ENCODE assay signal across 9 cellular contexts in the genomic region with DNA sequence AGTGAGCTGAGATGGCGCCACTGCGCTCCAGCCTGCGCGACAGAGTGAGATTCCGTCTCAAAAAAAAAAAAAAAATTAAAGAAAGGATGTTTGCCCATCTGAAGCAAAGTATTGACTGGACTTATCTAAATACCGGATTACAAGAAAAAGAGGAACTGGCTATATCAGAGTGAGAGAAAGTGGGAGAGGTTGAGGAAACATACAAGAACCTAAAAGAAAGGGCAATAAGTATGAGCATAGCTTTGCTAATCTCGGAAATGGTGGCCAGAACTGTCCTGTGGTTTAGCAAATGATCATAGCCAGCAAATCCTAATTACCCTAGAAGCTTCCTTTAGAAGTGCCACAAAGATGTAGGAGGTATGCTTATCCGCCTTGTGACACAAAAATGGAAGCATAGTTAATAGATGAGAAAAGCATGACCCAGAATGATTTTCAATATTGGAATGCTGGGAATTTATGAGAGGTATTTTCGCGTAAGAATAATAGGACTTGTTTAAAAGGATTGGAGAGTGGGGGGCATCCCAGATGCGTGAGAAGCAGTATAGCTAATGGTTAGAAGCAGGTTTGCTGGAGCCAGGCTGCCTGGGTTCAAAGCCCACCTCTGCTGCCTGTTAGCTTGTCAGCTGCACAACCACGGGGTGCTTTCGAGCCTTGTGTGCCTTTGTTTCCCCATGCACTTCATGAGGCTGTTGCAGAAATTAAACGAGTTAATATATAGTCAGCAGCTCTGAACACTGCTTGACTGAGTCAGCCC. TPM values are rescaled to one million over a fixed set of nuclear protein-coding genes. Genes with fewer than 3 reads are reported as not detected.
DNase-seq lines count a peak whose midpoint lies in the region; ATAC-seq, FAIRE-seq and TF ChIP-seq lines count a peak whose summit lies in the region.
"Had no signal": no experiment of that assay in that cellular context is flagged by ENCODE, and none has a peak within 500 bp of the region (broad histone marks: within the 10 kb centered on the region; RNA-seq: fewer than 3 reads in every experiment).

No MANE protein-coding gene starts in this region.

- H3K4me1 ChIP-seq in K562 (replicated peaks in 1 of 2; ENCODE audit: control insufficient read depth in 2 of 2, insufficient read depth in 2 of 2, low read length in 2 of 2) = peaks cover 22 to 31% of the 10 kb centered on the region in 2 experiments
- peaks cover 8% of the 10 kb centered on the region in 2 donors for H3K4me1 ChIP-seq in lung (ENCODE audit: control insufficient read depth in 2 of 2, insufficient read depth in 2 of 2, low read length in 2 of 2)
- H3K4me1 ChIP-seq in uterus = peaks cover 4 to 13% of the 10 kb centered on the region in 2 donors

- ATAC-seq in K562 (no peak), lung (ENCODE audit: insufficient read depth, low FRiP score) (no peak), GM21576 (IDR thresholded peaks at IDR 0.05; ENCODE audit: unreplicated experiment) (no peak), GM19452 (IDR thresholded peaks at IDR 0.05; ENCODE audit: unreplicated experiment) (no peak)

- H3K27me3 ChIP-seq in MG63 (no peaks in the 10 kb centered on the region), K562 (ENCODE audit: control insufficient read depth in 2 of 2, insufficient read depth in 2 of 2, low read length in 2 of 2) (no peaks in the 10 kb centered on the region), lung (ENCODE audit: control insufficient read depth, insufficient read depth) (no peaks in the 10 kb centered on the region), uterus (no peaks in the 10 kb centered on the region)

- H3K27ac ChIP-seq in K562 (ENCODE audit: extremely low read depth, low read depth, low read length) = peak overlapping the region; percentile 93
- peak overlapping the region; percentile 91 to 98 for H3K27ac ChIP-seq in lung (ENCODE audit: low read depth in 1 of 2, low read length in 1 of 2)
- peak overlapping the region; percentile 84 to 90 for H3K27ac ChIP-seq in uterus

- peak overlapping the region; percentile 97 to 99 for H3K9ac ChIP-seq in K562 (ENCODE audit: insufficient read depth in 1 of 2, low read depth in 2 of 2, low read length in 2 of 2)

- no peaks in the 10 kb centered on the region for H3K9me1 ChIP-seq in K562 (ENCODE audit: control insufficient read depth, insufficient read depth, low read length)

- CTCF ChIA-PET in K562 (lab: Yijun Ruan, JAX; ENCODE audit: low intra/inter-chr PET ratio) = no interaction called here

- H3K4me3 ChIP-seq in MG63 (peak overlapping the region; percentile 97), K562 (peak overlapping the region; percentile 94), lung (peak overlapping the region; percentile 98), uterus (peak overlapping the region; percentile 78 to 97)

- peaks cover 50% of the 10 kb centered on the region for H3K79me2 ChIP-seq in K562 (ENCODE audit: control insufficient read depth, insufficient read depth, low read length)

- no TSS peak for BruUV-seq in K562 (replicated peaks; lab: Mats Ljungman, UMichigan)

- TF ChIP-seq RAD21 in K562 (CRISPR knock-in tag; conservative IDR thresholded peaks at IDR 0.05 in 1 of 2, IDR thresholded peaks at IDR 0.05 in 1 of 2) = no peak

- TF ChIP-seq EP300 in K562 (IDR thresholded peaks at IDR 0.05; ENCODE audit: low read length) = no peak

- FAIRE-seq in K562 (lab: Jason Lieb, UNC) = no peak
- no peak for FAIRE-seq in frontal cortex (lab: Jason Lieb, UNC)

- intact Hi-C loops in K562 (cut with micrococcal nuclease) = loop anchor here (5.0 kb wide), 1 partner anchor 55 kb away; a partner anchor contains a TSS
- intact Hi-C loops in uterus (cut with DNase I; ENCODE audit: low total_unique reads) = loop anchor here (10.0 kb wide), 1 partner anchor 68 kb away; a partner anchor contains a TSS

- peak overlapping the region; percentile 77; the same call in 1 of the 2 replicates for H2AFZ ChIP-seq in K562 (ENCODE audit: low read depth, low read length)

- TF ChIP-seq CTCF in K562 (IDR thresholded peaks at IDR 0.05 in 2 of 3, conservative IDR thresholded peaks at IDR 0.05 in 1 of 3; ENCODE audit: insufficient read depth in 2 of 3, low read depth in 1 of 3, low read length in 3 of 3) (no peak), lung (IDR thresholded peaks at IDR 0.05; ENCODE audit: control extremely low read depth, extremely low read depth) (no peak), uterus (IDR thresholded peaks at IDR 0.05) (no peak)

- peaks cover 22% of the 10 kb centered on the region; the same call in 1 of the 2 replicates for H4K20me1 ChIP-seq in K562 (replicated peaks; ENCODE audit: control insufficient read depth, insufficient read depth, low read length)

- peak overlapping the region; percentile 89 for H3K4me2 ChIP-seq in K562 (ENCODE audit: insufficient read depth, low read length)

- TF ChIP-seq POLR2A in K562 (conservative IDR thresholded peaks at IDR 0.05) (no peak), uterus (IDR thresholded peaks at IDR 0.05) (no peak)

- 45% methylated on average over 14 of the region's 14 CpGs for WGBS in K562 (ENCODE audit: insufficient coverage, low coverage, missing lambda C conversion rate)
- 63 to 65% methylated on average over 14 of the region's 14 CpGs for WGBS in lung, 2 donors

- in situ Hi-C loops in Caki2 (cut with HindIII; ENCODE audit: low pct_unique_long_range_greater_than_20kb, low sequenced_read_pairs) = loop anchor here (10.0 kb wide), 1 partner anchor 232 kb away; no protein-coding TSS in a partner anchor
- in situ Hi-C loops in K562 (cut with MboI) = loop anchor here (5.0 kb wide), 1 partner anchor 55 kb away; a partner anchor contains a TSS

- H3K36me3 ChIP-seq in MG63 (peaks cover 26% of the 10 kb centered on the region), K562 (ENCODE audit: control insufficient read depth, insufficient read depth, low read length) (peaks cover 27% of the 10 kb centered on the region; the same call in 2 of the 3 replicates), lung (ENCODE audit: control insufficient read depth in 2 of 2, insufficient read depth in 2 of 2, low read length in 2 of 2) (no peaks in the 10 kb centered on the region), uterus (no peaks in the 10 kb centered on the region)

- POLR2A ChIA-PET in K562 (lab: Yijun Ruan, JAX) = interaction anchor here (0.7 to 1.9 kb wide), 10 partner anchors 11 to 826 kb away, joined by 3 to 7 read pairs (median 4); no protein-coding TSS in a partner anchor

- H3K9me3 ChIP-seq in MG63 = peaks cover 2% of the 10 kb centered on the region; the same call in 1 of the 2 replicates
- H3K9me3 ChIP-seq in K562 (replicated peaks; ENCODE audit: control insufficient read depth, insufficient read depth, low read depth, low read length) = no peaks in the 10 kb centered on the region
- no peaks in the 10 kb centered on the region for H3K9me3 ChIP-seq in lung (ENCODE audit: control insufficient read depth in 2 of 2, insufficient read depth in 1 of 2, low read length in 1 of 2)
- no peaks in the 10 kb centered on the region for H3K9me3 ChIP-seq in uterus

- DNase-seq in Caki2 (ENCODE audit: low read depth) (peak; percentile 38), MG63 (no peak), K562 (ENCODE audit: extremely low read depth in 1 of 4, low spot score in 3 of 4) (no peak), lung (ENCODE audit: low spot score) (no peak), uterus (no peak), frontal cortex (ENCODE audit: low spot score in 2 of 2) (no peak)

RNA-seq across cellular contexts. Expression of a gene that starts 1.2 kb away (rescaled TPM):
- 58.9 and 80.1 TPM in 2 replicates for total RNA-seq in Caki2 (2014; rRNA removed; shearing (Covaris generic); ENCODE audit: low replicate concordance)
- 71.2 and 71.3 TPM in 2 replicates for total RNA-seq in MG63 (2014; rRNA removed; shearing (Covaris generic); ENCODE audit: low replicate concordance)
- 152 and 161 TPM in 2 replicates for total RNA-seq in K562 (2011; cell fraction: chromatin; rRNA removed; ENCODE audit: low replicate concordance)
- 89.4 and 92.6 TPM in 2 replicates for total RNA-seq in K562 (2011; cell fraction: nucleolus; rRNA removed)
- 101 and 119 TPM in 2 replicates for total RNA-seq in K562 (2011; cell fraction: nucleoplasm; rRNA removed)
- total RNA-seq in K562 (2014; rRNA removed) = 139 and 155 TPM in 2 replicates
- total RNA-seq in K562 (2014; rRNA removed; fragmentation: Illumina TruSeq; extraction: Trizol) = 147 and 176 TPM in 2 replicates
- 119 and 121 TPM in 2 replicates for total RNA-seq in K562 (2015; rRNA removed; fragmentation: Illumina TruSeq; extraction: Trizol)
- total RNA-seq in K562 (2021) = 113 and 128 TPM in 2 replicates
- 63.2 and 79.0 TPM in 2 replicates for polyA plus RNA-seq in K562 (2011; rRNA removed)
- 23.3 and 31.7 TPM in 2 replicates for polyA plus RNA-seq in K562 (2011; cell fraction: cytosol; rRNA removed)
- polyA plus RNA-seq in K562 (2011; cell fraction: nucleus; rRNA removed) = 66.4 and 72.5 TPM in 2 replicates
- 54.3 and 75.5 TPM in 2 replicates for polyA plus RNA-seq in K562 (2012)
- 102 and 118 TPM in 2 replicates for polyA plus RNA-seq in K562 (2014; fragmentation: Illumina TruSeq; extraction: Trizol)
- polyA plus RNA-seq in K562 (2014; fragmentation: Nextera tagmentation; extraction: Ambion mirVana) = 100 to 1,000 TPM in 1 of 2 experiments, 10 to 100 TPM in 1; 88.2 to 128 TPM
- polyA plus RNA-seq in K562 (2014; rRNA removed) = 135 TPM in 2 replicates
- 51.2 and 60.2 TPM in 2 replicates for polyA minus RNA-seq in K562 (2011; rRNA and poly(A)+ RNA removed)
- polyA minus RNA-seq in K562 (2011; cell fraction: cytosol; rRNA and poly(A)+ RNA removed) = 24.7 and 30.6 TPM in 2 replicates
- polyA minus RNA-seq in K562 (2011; cell fraction: nucleus; rRNA and poly(A)+ RNA removed) = 42.3 and 61.3 TPM in 2 replicates
- 10 to 100 TPM; 36.5 to 43.6 TPM for total RNA-seq in lung
- polyA plus RNA-seq in lung = 10 to 100 TPM; 17.6 to 41.7 TPM
- total RNA-seq in uterus = 10 to 100 TPM; 10.5 to 49.0 (median 20.1) TPM
- total RNA-seq in frontal cortex = 21.6 TPM

RNA-seq across cellular contexts. Expression of a gene that starts 38.6 kb away (rescaled TPM):
- not detected in 2 replicates for total RNA-seq in Caki2 (2014; rRNA removed; shearing (Covaris generic); ENCODE audit: low replicate concordance)
- not detected in 2 replicates for total RNA-seq in MG63 (2014; rRNA removed; shearing (Covaris generic); ENCODE audit: low replicate concordance)
- not detected in 2 replicates for total RNA-seq in K562 (2011; cell fraction: chromatin; rRNA removed; ENCODE audit: low replicate concordance)
- not detected in 2 replicates for total RNA-seq in K562 (2011; cell fraction: nucleolus; rRNA removed)
- total RNA-seq in K562 (2011; cell fraction: nucleoplasm; rRNA removed) = not detected in 2 replicates
- total RNA-seq in K562 (2014; rRNA removed) (not detected in 2 replicates), K562 (2014; rRNA removed; fragmentation: Illumina TruSeq; extraction: Trizol) (not detected in 2 replicates), K562 (2015; rRNA removed; fragmentation: Illumina TruSeq; extraction: Trizol) (not detected in 2 replicates), K562 (2021) (not detected in 2 replicates), lung (under 1 TPM in 1 of 2 donors, not detected in 1; 0.18 TPM), uterus (not detected), frontal cortex (not detected)
- polyA plus RNA-seq in K562 (2011; rRNA removed) (not detected in 2 replicates), K562 (2014; fragmentation: Illumina TruSeq; extraction: Trizol) (not detected in 2 replicates), K562 (2014; fragmentation: Nextera tagmentation; extraction: Ambion mirVana) (not detected), K562 (2014; rRNA removed) (not detected in 2 replicates), lung (under 1 TPM; 0.05 to 0.08 TPM)
- polyA plus RNA-seq in K562 (2011; cell fraction: cytosol; rRNA removed) = 0.04 and 0.10 TPM in 2 replicates
- polyA plus RNA-seq in K562 (2011; cell fraction: nucleus; rRNA removed) = not detected in 2 replicates
- polyA plus RNA-seq in K562 (2012) = not detected in 2 replicates
- polyA minus RNA-seq in K562 (2011; rRNA and poly(A)+ RNA removed) = not detected in 2 replicates
- not detected in 2 replicates for polyA minus RNA-seq in K562 (2011; cell fraction: cytosol; rRNA and poly(A)+ RNA removed)
- polyA minus RNA-seq in K562 (2011; cell fraction: nucleus; rRNA and poly(A)+ RNA removed) = not detected in 2 replicates
- total RNA-seq: T-helper 1 cell treated with Interleukin-12 subunit alpha and Interleukin-12 subunit beta and Interleukin-4 antibody, amounts not matched to agents 30 ng/mL and 1 ng/mL, for 36 hours had no signal

RNA-seq across cellular contexts. Expression of a gene that starts 55.6 kb away (rescaled TPM):
- total RNA-seq in Caki2 (2014; rRNA removed; shearing (Covaris generic); ENCODE audit: low replicate concordance) = 8.3 and 15.3 TPM in 2 replicates
- total RNA-seq in MG63 (2014; rRNA removed; shearing (Covaris generic); ENCODE audit: low replicate concordance) = 11.1 and 13.4 TPM in 2 replicates
- 210 and 214 TPM in 2 replicates for total RNA-seq in K562 (2011; cell fraction: chromatin; rRNA removed; ENCODE audit: low replicate concordance)
- total RNA-seq in K562 (2011; cell fraction: nucleolus; rRNA removed) = 107 and 116 TPM in 2 replicates
- 149 and 184 TPM in 2 replicates for total RNA-seq in K562 (2011; cell fraction: nucleoplasm; rRNA removed)
- total RNA-seq in K562 (2014; rRNA removed) (48.4 and 61.7 TPM in 2 replicates), K562 (2014; rRNA removed; fragmentation: Illumina TruSeq; extraction: Trizol) (28.3 and 28.6 TPM in 2 replicates), K562 (2015; rRNA removed; fragmentation: Illumina TruSeq; extraction: Trizol) (37.3 and 39.0 TPM in 2 replicates), K562 (2021) (128 and 130 TPM in 2 replicates), lung (100 to 1,000 TPM; 108 to 133 TPM), uterus (10 to 100 TPM; 17.4 to 76.8 (median 32.2) TPM), frontal cortex (29.3 TPM)
- polyA plus RNA-seq in K562 (2011; rRNA removed) (63.1 and 64.1 TPM in 2 replicates), K562 (2014; fragmentation: Illumina TruSeq; extraction: Trizol) (38.5 and 44.0 TPM in 2 replicates), K562 (2014; fragmentation: Nextera tagmentation; extraction: Ambion mirVana) (10 to 100 TPM; 11.8 to 21.0 TPM), K562 (2014; rRNA removed) (42.6 and 46.6 TPM in 2 replicates), lung (10 to 100 TPM; 24.7 to 26.1 TPM)
- 38.4 and 38.9 TPM in 2 replicates for polyA plus RNA-seq in K562 (2011; cell fraction: cytosol; rRNA removed)
- 106 and 107 TPM in 2 replicates for polyA plus RNA-seq in K562 (2011; cell fraction: nucleus; rRNA removed)
- 21.5 and 41.5 TPM in 2 replicates for polyA plus RNA-seq in K562 (2012)
- polyA minus RNA-seq in K562 (2011; rRNA and poly(A)+ RNA removed) = 95.3 and 108 TPM in 2 replicates
- polyA minus RNA-seq in K562 (2011; cell fraction: cytosol; rRNA and poly(A)+ RNA removed) = 55.8 and 69.2 TPM in 2 replicates
- polyA minus RNA-seq in K562 (2011; cell fraction: nucleus; rRNA and poly(A)+ RNA removed) = 70.0 and 104 TPM in 2 replicates
